Comparison of ENCODE assay signal across 9 cellular contexts in genomic region chr1:25030674-25031589, GRCh38.
A peak's percentile ranks its signal among the peaks of the same experiment; 100 is the strongest.
DNase-seq lines count a peak whose midpoint lies in the region; ATAC-seq and TF ChIP-seq lines count a peak whose summit lies in the region.
"Had no signal": no experiment of that assay in that cellular context is flagged by ENCODE, and none has a peak within 500 bp of the region (broad histone marks: within the 10 kb centered on the region; RNA-seq: fewer than 3 reads in every experiment).

No MANE protein-coding gene starts in this region.

- POLR2A ChIA-PET in WTC11 (lab: Charles Lee): no interaction called here

- no peak overlapping the region for H3K27ac Mint-ChIP-seq in WTC11

- H3K27me3 ChIP-seq in BLaER1: no peaks in the 10 kb centered on the region
- H3K27me3 ChIP-seq: upper lobe of left lung had no signal

- peak; percentile 93 for DNase-seq in MV-4-11 (lab: John Stamatoyannopoulos, UW)
- peak; percentile 53 for DNase-seq in activated T-helper 1 cell treated with Interleukin-2 at 50 U/mL for 16 hours (ENCODE audit: low read depth)
- peak; percentile 55 to 66 for DNase-seq in stimulated activated CD4-positive, alpha-beta T cell treated with anti-CD3 and anti-CD28 coated beads, Interleukin-1b, Interleukin-23, amount 100 ng/mL, for 4 hours (ENCODE audit: low read depth in 2 of 2)
- no peak for DNase-seq in medulla oblongata (ENCODE audit: extremely low spot score)
- no peak for DNase-seq in KG1 (lab: John Stamatoyannopoulos, UW)
- no peak for DNase-seq in WTC11 (ENCODE audit: low spot score)

- H3K36me3 ChIP-seq in BLaER1: no peaks in the 10 kb centered on the region
- H3K36me3 ChIP-seq: upper lobe of left lung had no signal

- 0 out of 2 replicates have a peak, but pooled peaks cover 4% of the 10 kb centered on the region for H3K36me3 Mint-ChIP-seq in WTC11

- H3K4me1 ChIP-seq in BLaER1: peaks cover 95% of the 10 kb centered on the region

- H3K27me3 Mint-ChIP-seq in WTC11 (ENCODE audit: low read depth): no peaks in the 10 kb centered on the region

- H3K4me3 Mint-ChIP-seq in WTC11: no peak overlapping the region

- no peak overlapping the region for H3K4me3 ChIP-seq in BLaER1
- H3K4me3 ChIP-seq: upper lobe of left lung had no signal

- H3K9me3 Mint-ChIP-seq in WTC11: peaks cover 13% of the 10 kb centered on the region

- H3K9me3 ChIP-seq in BLaER1: no peaks in the 10 kb centered on the region
- H3K9me3 ChIP-seq: upper lobe of left lung had no signal

- peak overlapping the region; percentile 94 for H3K4me2 ChIP-seq in BLaER1

- no peak overlapping the region for H3K27ac ChIP-seq in BLaER1

- no peaks in the 10 kb centered on the region for H4K20me1 ChIP-seq in BLaER1

- H3K4me1 Mint-ChIP-seq in WTC11: peaks cover 15% of the 10 kb centered on the region

- H3K9ac ChIP-seq in BLaER1: no peak overlapping the region

- TF ChIP-seq CTCF in WTC11 (IDR thresholded peaks at IDR 0.05): no peak

- ATAC-seq in GM21367 (IDR thresholded peaks at IDR 0.05; ENCODE audit: unreplicated experiment): peak; percentile 37
- ATAC-seq in WTC11: no peak

- CTCF ChIA-PET in WTC11 (lab: Charles Lee): no interaction called here

TF ChIP-seq in WTC11, 78 proteins besides CTCF, POLR2A, EP300 and RAD21:
- TF ChIP-seq EMX1 (CRISPR knock-in tag; IDR thresholded peaks at IDR 0.05) (no peak), PRDM15 (CRISPR knock-in tag; IDR thresholded peaks at IDR 0.05) (no peak), ERG (CRISPR knock-in tag; IDR thresholded peaks at IDR 0.05) (no peak), SOX15 (CRISPR knock-in tag; IDR thresholded peaks at IDR 0.05) (no peak), ZNF219 (CRISPR knock-in tag; IDR thresholded peaks at IDR 0.05; ENCODE audit: borderline replicate concordance) (no peak), ETV6 (CRISPR knock-in tag; IDR thresholded peaks at IDR 0.05) (no peak), NFE2L1 (CRISPR knock-in tag; IDR thresholded peaks at IDR 0.05) (no peak), FOXK1 (CRISPR knock-in tag; IDR thresholded peaks at IDR 0.05) (no peak), SMAD4 (CRISPR knock-in tag; IDR thresholded peaks at IDR 0.05) (no peak), ZNF281 (CRISPR knock-in tag; IDR thresholded peaks at IDR 0.05) (no peak), ZNF232 (CRISPR knock-in tag; IDR thresholded peaks at IDR 0.05) (no peak), TP53 (CRISPR knock-in tag; IDR thresholded peaks at IDR 0.05) (no peak), AFF4 (CRISPR knock-in tag; IDR thresholded peaks at IDR 0.05; ENCODE audit: borderline replicate concordance) (no peak), KAT7 (CRISPR knock-in tag; IDR thresholded peaks at IDR 0.05; ENCODE audit: borderline replicate concordance) (no peak), ZNF121 (CRISPR knock-in tag; IDR thresholded peaks at IDR 0.05) (no peak), FOXP4 (CRISPR knock-in tag; IDR thresholded peaks at IDR 0.05) (no peak)
TF ChIP-seq in WTC11: peak in this region for 0.

Comparison
In these comparisons a context has a peak if more than half of its experiments do, and no peak if none do; other contexts are left out.
1. DNase-seq: peak in MV-4-11 (single experiment), activated T-helper 1 cell treated with Interleukin-2 at 50 U/mL for 16 hours (single experiment) and stimulated activated CD4-positive, alpha-beta T cell treated with anti-CD3 and anti-CD28 coated beads, Interleukin-1b, Interleukin-23, amount 100 ng/mL, for 4 hours (2 of 2); none in medulla oblongata (single experiment), KG1 (single experiment) and WTC11 (single experiment).